In genomic region chr5:96509313-96509712, GRCh38 we compare ENCODE assay signal across 15 cellular contexts.
DNase-seq lines count a peak whose midpoint lies in the region; ATAC-seq and TF ChIP-seq lines count a peak whose summit lies in the region.
"Had no signal": no experiment of that assay in that cellular context is flagged by ENCODE, and none has a peak within 500 bp of the region (broad histone marks: within the 10 kb centered on the region; RNA-seq: fewer than 3 reads in every experiment).

No MANE protein-coding gene starts in this region.

- H3K9me3 ChIP-seq in mesenchymal stem cell (ENCODE audit: control insufficient read depth, low read length) = no peaks in the 10 kb centered on the region

- no peak overlapping the region for H4K8ac ChIP-seq in mesenchymal stem cell (ENCODE audit: low read length)

- BruUV-seq in Calu3 (replicated peaks; lab: Mats Ljungman, UMichigan) = no TSS peak

- CTCF ChIA-PET in Calu3 (lab: Charles Lee) = interaction anchor here (0.6 kb wide), 1 partner anchor 32 kb away, joined by 3 read pairs; no protein-coding TSS in a partner anchor

- H2BK15ac ChIP-seq in mesenchymal stem cell (ENCODE audit: low read depth, poor library complexity, severe bottlenecking) = no peak overlapping the region

- peak overlapping the region; percentile 50 for H3K27ac Mint-ChIP-seq in Calu3 (ENCODE audit: unreplicated experiment)
- H3K27ac Mint-ChIP-seq: T-helper 1 cell treated with Interleukin-12 subunit alpha and Interleukin-12 subunit beta and Interleukin-4 antibody, amounts not matched to agents 30 μg/mL and 1 μg/mL, for 36 hours had no signal

- H3K23ac ChIP-seq in mesenchymal stem cell (ENCODE audit: low read length in 2 of 2) = no peak overlapping the region

- no peak overlapping the region for H4K91ac ChIP-seq in mesenchymal stem cell (ENCODE audit: low read length)

- H3K9me3 Mint-ChIP-seq in Calu3 (ENCODE audit: low read depth, unreplicated experiment) = no peaks in the 10 kb centered on the region
- H3K9me3 Mint-ChIP-seq: T-helper 1 cell treated with Interleukin-12 subunit alpha and Interleukin-12 subunit beta and Interleukin-4 antibody, amounts not matched to agents 30 μg/mL and 1 μg/mL, for 36 hours had no signal

- no peak overlapping the region for H3K4ac ChIP-seq in mesenchymal stem cell (ENCODE audit: low read depth in 1 of 2, low read length in 2 of 2)

- no peaks in the 10 kb centered on the region for H3K4me1 ChIP-seq in mesenchymal stem cell (ENCODE audit: control insufficient read depth, insufficient read depth, low read depth, low read length)

- no peak overlapping the region for H2AK5ac ChIP-seq in mesenchymal stem cell (ENCODE audit: low read length, severe bottlenecking)

- H3K4me3 Mint-ChIP-seq in Calu3 (ENCODE audit: low read depth, unreplicated experiment) = no peak overlapping the region
- H3K4me3 Mint-ChIP-seq: T-helper 1 cell treated with Interleukin-12 subunit alpha and Interleukin-12 subunit beta and Interleukin-4 antibody, amounts not matched to agents 30 μg/mL and 1 μg/mL, for 36 hours had no signal

- no peak overlapping the region for H2AFZ ChIP-seq in mesenchymal stem cell (ENCODE audit: low read depth, low read length)

- no peak for ATAC-seq in HG03342 (IDR thresholded peaks at IDR 0.05; ENCODE audit: unreplicated experiment)
- ATAC-seq: HCT116, Right ventricle myocardium inferior had no signal

- H3K36me3 ChIP-seq in mesenchymal stem cell (ENCODE audit: control insufficient read depth in 1 of 2, insufficient read depth in 2 of 2, low read depth in 1 of 2, low read length in 2 of 2) = no peaks in the 10 kb centered on the region

- H3K4me1 Mint-ChIP-seq in Calu3 (ENCODE audit: low read depth, unreplicated experiment) = peaks cover 8% of the 10 kb centered on the region

- no peak overlapping the region for H2BK5ac ChIP-seq in mesenchymal stem cell (ENCODE audit: low read depth, low read length, poor library complexity, severe bottlenecking)

- no peak overlapping the region for H2BK120ac ChIP-seq in mesenchymal stem cell (ENCODE audit: low read depth, low read length)

- 0% methylated on average over 1 of the region's 1 CpG for WGBS in mesenchymal stem cell

- no peak overlapping the region for H3K18ac ChIP-seq in mesenchymal stem cell (ENCODE audit: low read depth in 1 of 2, low read length in 2 of 2)

- H3K4me3 ChIP-seq in cardiac fibroblast (replicated peaks in 1 of 2; ENCODE audit: low read depth in 2 of 2, low read length in 2 of 2) (no peak overlapping the region), mesenchymal stem cell (ENCODE audit: insufficient read depth in 1 of 2, low read depth in 1 of 2, low read length in 2 of 2) (peak overlapping the region in 1 of 2 experiments; percentile 3)

- TF ChIP-seq CTCF in Calu3 (IDR thresholded peaks at IDR 0.05; ENCODE audit: unreplicated experiment) (no peak), cardiac fibroblast (IDR thresholded peaks at IDR 0.05; ENCODE audit: low read depth, low read length) (no peak)

- no peak overlapping the region for H2BK12ac ChIP-seq in mesenchymal stem cell (ENCODE audit: low read length in 2 of 2)

- peaks cover 13% of the 10 kb centered on the region for H3K27me3 Mint-ChIP-seq in Calu3 (ENCODE audit: unreplicated experiment)

- H3K79me1 ChIP-seq in mesenchymal stem cell (replicated peaks; ENCODE audit: low read length, poor library complexity, severe bottlenecking) = no peaks in the 10 kb centered on the region

- peak overlapping the region; percentile 83 for H3K9ac ChIP-seq in mesenchymal stem cell (ENCODE audit: low read length)

- DNase-seq in Calu3 (no peak), HT1080 (ENCODE audit: low read depth) (peak; percentile 55), cardiac fibroblast (ENCODE audit: low read depth in 2 of 2) (peak; percentile 37 to 73), mesenchymal stem cell (peak; percentile 28), SHP77 (lab: John Stamatoyannopoulos, UW) (no peak), posterior vena cava (ENCODE audit: low spot score) (no peak), HK-2 (ENCODE audit: unreplicated experiment) (no peak)
- DNase-seq: amygdala, glutamatergic neuron, NCI-H1694, NCI-H446 had no signal

- no peak overlapping the region for H3K14ac ChIP-seq in mesenchymal stem cell (ENCODE audit: low read length in 2 of 2)

- H3K27me3 ChIP-seq in mesenchymal stem cell (ENCODE audit: control insufficient read depth in 1 of 2, insufficient read depth in 1 of 2, low read length in 2 of 2) = peaks cover 0 to 8% of the 10 kb centered on the region in 2 experiments

- no peak overlapping the region for H3K27ac ChIP-seq in mesenchymal stem cell (ENCODE audit: low read length, poor library complexity, severe bottlenecking)

- intact Hi-C loops in Calu3 (cut with micrococcal nuclease; ENCODE audit: unreplicated experiment) = no loop called here
- intact Hi-C loops in posterior vena cava (cut with DNase I) = no loop called here

- H3K36me3 Mint-ChIP-seq in Calu3 (ENCODE audit: insufficient read depth, unreplicated experiment) = peaks cover 5% of the 10 kb centered on the region

- no peak overlapping the region for H3K4me2 ChIP-seq in mesenchymal stem cell (ENCODE audit: low read length, poor library complexity, severe bottlenecking)

Comparison
In these comparisons a context has a peak if more than half of its experiments do, and no peak if none do; other contexts are left out.
1. DNase-seq: peak in HT1080 (single experiment), cardiac fibroblast (2 of 2) and mesenchymal stem cell (single experiment); none in Calu3 (single experiment), SHP77 (0 of 2), posterior vena cava (single experiment) and HK-2 (single experiment).